In genomic region chr1:190084552-190084951, GRCh38 we compare ENCODE assay signal across 10 cellular contexts.
DNase-seq lines count a peak whose midpoint lies in the region; FAIRE-seq and TF ChIP-seq lines count a peak whose summit lies in the region.
"Had no signal": no experiment of that assay in that cellular context is flagged by ENCODE, and none has a peak within 500 bp of the region (broad histone marks: within the 10 kb centered on the region; RNA-seq: fewer than 3 reads in every experiment).

No MANE protein-coding gene starts in this region.

- H3K9me3 ChIP-seq in small intestine (ENCODE audit: control insufficient read depth, low read depth): no peaks in the 10 kb centered on the region
- no peaks in the 10 kb centered on the region for H3K9me3 ChIP-seq in colonic mucosa

- TF ChIP-seq CTCF in colonic mucosa (IDR thresholded peaks at IDR 0.05): no peak
- no peak for TF ChIP-seq CTCF in RWPE1 (conservative IDR thresholded peaks at IDR 0.05; ENCODE audit: low read depth)

- intact Hi-C loops in colonic mucosa (cut with DNase I): no loop called here

- DNase-seq in DMS153 treated with DMSO at 0.1 percent for 48 hours (lab: John Stamatoyannopoulos, UW; ENCODE audit: unreplicated experiment) (peak; percentile 8), H4 (ENCODE audit: low spot score) (peak; percentile 8), OCI-M1 (lab: John Stamatoyannopoulos, UW) (peak; percentile 59), iPS DF 4.7 (ENCODE audit: extremely low read depth, low spot score) (peak; percentile 58), small intestine (no peak), colonic mucosa (no peak), RCC 7860 (ENCODE audit: low spot score) (no peak), RWPE1 (ENCODE audit: low spot score) (no peak)
- DNase-seq: hypothalamus, NCI-H1092 had no signal

- CTCF ChIA-PET in RWPE1 (lab: Yijun Ruan, JAX): interaction anchor here (0.5 to 1.1 kb wide), 3 partner anchors 9 to 220 kb away, joined by 4 to 8 read pairs (median 5); no protein-coding TSS in a partner anchor

- FAIRE-seq in small intestine (lab: Jason Lieb, UNC) (no peak), RCC 7860 (lab: Jason Lieb, UNC) (no peak)

- H3K9ac ChIP-seq in colonic mucosa (ENCODE audit: low read depth in 2 of 2, low read length in 2 of 2): no peak overlapping the region

- no peaks in the 10 kb centered on the region for H3K27me3 ChIP-seq in small intestine (ENCODE audit: control insufficient read depth in 2 of 2, insufficient read depth in 2 of 2, low read length in 2 of 2)
- H3K27me3 ChIP-seq in colonic mucosa: no peaks in the 10 kb centered on the region

- H3K36me3 ChIP-seq in small intestine (ENCODE audit: control insufficient read depth in 2 of 2, insufficient read depth in 2 of 2, low read length in 2 of 2) (no peaks in the 10 kb centered on the region), colonic mucosa (no peaks in the 10 kb centered on the region)

- H3K4me1 ChIP-seq in small intestine (ENCODE audit: control insufficient read depth in 2 of 2, insufficient read depth in 1 of 2, low read depth in 1 of 2, low read length in 1 of 2): no peaks in the 10 kb centered on the region
- H3K4me1 ChIP-seq in colonic mucosa: no peaks in the 10 kb centered on the region

- H3K27ac ChIP-seq in small intestine (ENCODE audit: low read depth in 1 of 2, low read length in 1 of 2) (no peak overlapping the region), colonic mucosa (no peak overlapping the region), RWPE1 (no peak overlapping the region)

- WGBS in small intestine, 3 donors: 66 to 81% (median 76%) methylated on average over 8 of the region's 8 CpGs

- no peak overlapping the region for H3K4me3 ChIP-seq in small intestine (ENCODE audit: low read depth in 1 of 2, low read length in 2 of 2)
- H3K4me3 ChIP-seq in colonic mucosa: no peak overlapping the region

- POLR2A ChIA-PET in RWPE1 (lab: Yijun Ruan, JAX; ENCODE audit: low non-redundant PET): no interaction called here

Comparison
In these comparisons a context has a peak if more than half of its experiments do, and no peak if none do; other contexts are left out.
1. DNase-seq: peak in DMS153 treated with DMSO at 0.1 percent for 48 hours (single experiment), H4 (single experiment), OCI-M1 (single experiment) and iPS DF 4.7 (single experiment); none in small intestine (single experiment), colonic mucosa (single experiment), RCC 7860 (single experiment) and RWPE1 (single experiment).